5 cellular contexts compared by ENCODE assay signal in the genomic region with DNA sequence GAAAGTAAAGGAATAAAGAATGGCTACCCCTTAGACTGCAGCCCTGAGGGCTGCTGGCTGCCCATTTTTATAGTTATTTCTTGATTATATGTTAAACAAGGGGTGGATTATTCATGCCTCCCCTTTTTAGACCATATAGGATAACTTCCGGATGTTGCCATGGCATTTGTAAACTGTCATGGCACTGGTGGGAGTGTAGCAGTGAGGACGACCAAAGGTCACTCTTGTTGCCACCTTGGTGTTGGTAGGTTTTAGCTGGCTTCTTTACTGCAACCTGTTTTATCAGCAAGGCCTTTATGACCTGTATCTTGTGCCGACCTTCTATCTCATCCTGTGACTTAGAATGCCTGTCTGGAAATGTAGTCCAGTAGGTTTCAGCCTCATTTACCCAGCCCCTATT. TPM values are rescaled to one million over a fixed set of nuclear protein-coding genes. Genes with fewer than 3 reads are reported as not detected.
DNase-seq lines count a peak whose midpoint lies in the region; ATAC-seq and TF ChIP-seq lines count a peak whose summit lies in the region.
"Not testable (repeated sequence)": the region's sequence is repeated elsewhere in the genome, so short reads cannot be mapped to it uniquely, and the experiment has no call there.

No MANE protein-coding gene starts in this region.

- not testable (repeated sequence) for H4K91ac ChIP-seq in trophoblast cell (ENCODE audit: low read depth, low read length)

- H2AK5ac ChIP-seq in trophoblast cell (ENCODE audit: low read length) = not testable (repeated sequence)

- not testable (repeated sequence) for H2BK12ac ChIP-seq in trophoblast cell (ENCODE audit: low read length)

- not testable (repeated sequence) for TF ChIP-seq EP300 in transverse colon (IDR thresholded peaks at IDR 0.05; ENCODE audit: low read depth)

- H3K27ac ChIP-seq in colonic mucosa = peak overlapping the region; percentile 45
- H3K27ac ChIP-seq in trophoblast cell (ENCODE audit: low read depth, low read length) = peak overlapping the region; percentile 54
- peak overlapping the region in 3 of 4 donors; percentile 7 to 44 (median 19) for H3K27ac ChIP-seq in transverse colon

- H3K18ac ChIP-seq in trophoblast cell (ENCODE audit: low read length) = not testable (repeated sequence)

- not testable (repeated sequence) for H3K9me3 ChIP-seq in colonic mucosa; mucosa of descending colon; trophoblast cell (ENCODE audit: insufficient read depth, low read depth, low read length); transverse colon

- H3K4me1 ChIP-seq in colonic mucosa; mucosa of descending colon (ENCODE audit: low read depth); trophoblast cell (ENCODE audit: control insufficient read depth in 1 of 2, insufficient read depth in 2 of 2, low read length in 2 of 2): not testable (repeated sequence)
- peaks cover 5 to 27% (median 13%) of the 10 kb centered on the region in 4 donors for H3K4me1 ChIP-seq in transverse colon

- peak overlapping the region; percentile 6 for H2BK5ac ChIP-seq in trophoblast cell (ENCODE audit: low read depth, low read length, poor library complexity)

- ATAC-seq in left colon = peak; percentile 54
- peak; percentile 64 for ATAC-seq in mucosa of descending colon

- not testable (repeated sequence) for H3K14ac ChIP-seq in trophoblast cell (ENCODE audit: low read length)

- not testable (repeated sequence) for H3K36me3 ChIP-seq in colonic mucosa; mucosa of descending colon (ENCODE audit: low read depth); trophoblast cell (ENCODE audit: control insufficient read depth in 1 of 2, insufficient read depth in 2 of 2, low read length in 2 of 2); transverse colon

- H3K27me3 ChIP-seq in colonic mucosa; trophoblast cell (ENCODE audit: insufficient read depth, low read length); transverse colon: not testable (repeated sequence)

- peak; percentile 40 for DNase-seq in colonic mucosa
- DNase-seq in left colon = peak; percentile 23 to 48
- DNase-seq in mucosa of descending colon = peak in 1 of 3 donors; percentile 49
- peak in 1 of 2 donors; percentile 38 for DNase-seq in trophoblast cell
- peak; percentile 27 for DNase-seq in transverse colon

- H3K4ac ChIP-seq in trophoblast cell (ENCODE audit: low read depth, low read length) = not testable (repeated sequence)

- H3K23ac ChIP-seq in trophoblast cell (ENCODE audit: low read length) = not testable (repeated sequence)

- not testable (repeated sequence) for H3K4me3 ChIP-seq in colonic mucosa; mucosa of descending colon; trophoblast cell (ENCODE audit: low read depth, low read length); transverse colon

- TF ChIP-seq POLR2A in transverse colon (IDR thresholded peaks at IDR 0.05) = not testable (repeated sequence)

- no CpG with 5 or more reads among the region's 3 CpGs for WGBS in trophoblast cell (ENCODE audit: extremely low coverage, insufficient coverage, insufficient read length)
- 39 to 59% methylated on average over 3 of the region's 3 CpGs for WGBS in transverse colon (ENCODE audit: low coverage in 1 of 2), 2 donors

- H4K8ac ChIP-seq in trophoblast cell (ENCODE audit: low read depth, low read length) = not testable (repeated sequence)

- in situ Hi-C loops in transverse colon (cut with MboI; ENCODE audit: low pct_ligation_motif_present in 1 of 4, low pct_unique_long_range_greater_than_20kb in 1 of 4, low sequenced_read_pairs in 3 of 4) = loop anchor here in 1 of 4 donors (25.0 kb wide), 2 partner anchors 861 to 1111 kb away; no protein-coding TSS in a partner anchor

- intact Hi-C loops in colonic mucosa (cut with DNase I); left colon (cut with DNase I, micrococcal nuclease); mucosa of descending colon (cut with DNase I, micrococcal nuclease); transverse colon (cut with DNase I; ENCODE audit: low total_unique reads): not testable (repeated sequence)

- not testable (repeated sequence) for H3K79me2 ChIP-seq in trophoblast cell (ENCODE audit: control insufficient read depth, insufficient read depth, low read length, poor library complexity)

- H3K79me1 ChIP-seq in trophoblast cell (ENCODE audit: low read length) = not testable (repeated sequence)

- H4K12ac ChIP-seq in trophoblast cell (ENCODE audit: low read depth, low read length) = not testable (repeated sequence)

- H2BK120ac ChIP-seq in trophoblast cell (ENCODE audit: insufficient read depth, low read length, poor library complexity) = not testable (repeated sequence)

- not testable (repeated sequence) for H2AFZ ChIP-seq in trophoblast cell (ENCODE audit: insufficient read depth, low read length, poor library complexity)

- not testable (repeated sequence) for TF ChIP-seq CTCF in colonic mucosa (IDR thresholded peaks at IDR 0.05); mucosa of descending colon (IDR thresholded peaks at IDR 0.05); transverse colon (IDR thresholded peaks at IDR 0.05)

- not testable (repeated sequence) for H3K9ac ChIP-seq in colonic mucosa (ENCODE audit: low read depth in 2 of 2, low read length in 2 of 2); trophoblast cell (ENCODE audit: low read length)

- H3K4me2 ChIP-seq in trophoblast cell (ENCODE audit: low read length) = not testable (repeated sequence)

RNA-seq across cellular contexts. Expression of gene SPRYD7, which starts 15.5 kb away (rescaled TPM):
- 10 to 100 TPM in 1 of 2 donors, 1 to 10 TPM in 1; 8.0 to 14.1 TPM for total RNA-seq in colonic mucosa
- total RNA-seq in left colon = 10 to 100 TPM; 12.9 to 15.1 TPM
- 10 to 100 TPM; 11.2 to 15.0 (median 12.4) TPM for total RNA-seq in mucosa of descending colon
- polyA plus RNA-seq in trophoblast cell (2013) = 9.4 and 10.1 TPM in 2 replicates
- 10 to 100 TPM; 11.1 to 15.7 (median 13.1) TPM for total RNA-seq in transverse colon

RNA-seq across cellular contexts. Expression of gene TRIM13, which starts 45.2 kb away (rescaled TPM):
- total RNA-seq in colonic mucosa (10 to 100 TPM; 21.7 to 35.0 TPM), left colon (10 to 100 TPM; 26.0 to 32.8 TPM), mucosa of descending colon (10 to 100 TPM; 31.6 to 35.5 (median 32.7) TPM), transverse colon (10 to 100 TPM in 2 of 4 donors, 1 to 10 TPM in 2; 5.6 to 30.6 (median 15.0) TPM)
- polyA plus RNA-seq in trophoblast cell (2013) = 54.8 and 60.0 TPM in 2 replicates
